Comparison of ENCODE assay signal across 1 cellular context in the genomic region with DNA sequence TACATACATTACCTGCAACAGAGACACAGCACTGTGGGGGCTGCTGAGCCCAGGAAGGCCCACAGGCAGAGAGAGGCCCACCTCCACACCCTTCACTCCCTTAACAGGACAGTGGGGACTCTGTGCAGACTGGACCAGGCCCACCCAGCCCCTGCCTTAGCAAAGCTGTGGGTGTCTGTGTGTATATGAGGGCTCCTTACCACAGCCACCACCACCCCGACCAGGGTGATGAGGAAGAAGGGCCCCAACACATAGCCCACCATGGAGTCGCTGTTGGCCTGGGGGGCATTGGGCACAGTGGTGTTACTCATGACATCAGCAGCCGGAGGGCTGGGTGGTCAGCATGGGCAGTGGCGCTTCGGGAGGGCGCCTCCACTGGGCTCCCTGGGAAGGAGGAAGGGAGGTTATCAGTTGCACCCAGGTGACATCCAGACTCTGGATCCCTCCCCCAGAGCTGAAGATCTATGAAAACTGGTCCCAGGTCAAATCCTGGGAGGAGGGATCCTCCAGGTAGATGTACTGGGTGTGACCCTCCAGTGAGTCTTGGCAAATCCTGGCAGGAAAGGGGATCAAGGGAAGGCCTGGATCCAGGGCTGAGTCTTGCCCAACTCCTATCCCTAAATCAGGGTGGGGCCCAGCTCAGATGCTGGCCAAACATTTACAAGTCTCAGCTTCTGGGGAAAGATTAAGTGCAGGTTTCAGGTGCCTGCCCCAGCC.
TF ChIP-seq lines count a peak whose summit lies in the region.

No MANE protein-coding gene starts in this region.

TF ChIP-seq in K562, 482 proteins besides CTCF, POLR2A, EP300 and RAD21 (continues in another document):
- TF ChIP-seq NFRKB (IDR thresholded peaks at IDR 0.05; ENCODE audit: low read depth) (no peak), RCOR1 (IDR thresholded peaks at IDR 0.05; ENCODE audit: borderline replicate concordance in 1 of 2, low read depth in 2 of 2, low read length in 2 of 2) (peak; percentile 1 to 70; a peak in 1 of 4 replicates), ZNF165 (CRISPR knock-in tag; IDR thresholded peaks at IDR 0.05; ENCODE audit: borderline replicate concordance) (no peak), ARID2 (IDR thresholded peaks at IDR 0.05) (no peak), HNRNPH1 (optimal IDR thresholded peaks at IDR 0.05; ENCODE audit: low read depth, low read length) (no peak), ZNF146 (CRISPR knock-in tag; IDR thresholded peaks at IDR 0.05; ENCODE audit: unreplicated experiment) (no peak), ZNF175 (CRISPR knock-in tag; IDR thresholded peaks at IDR 0.05; ENCODE audit: low read depth) (no peak), MTA3 (IDR thresholded peaks at IDR 0.05; ENCODE audit: borderline replicate concordance) (peak; percentile 16; the same call in 1 of the 2 replicates), SMAD3 (CRISPR knock-in tag; conservative IDR thresholded peaks at IDR 0.05) (no peak), CTBP1 (IDR thresholded peaks at IDR 0.05; ENCODE audit: borderline replicate concordance) (peak; percentile 75), RAD51 (IDR thresholded peaks at IDR 0.05; ENCODE audit: borderline replicate concordance, low read depth) (no peak), ZC3H11A (IDR thresholded peaks at IDR 0.05; ENCODE audit: low read depth, low read length) (no peak), RBM22 (IDR thresholded peaks at IDR 0.05; ENCODE audit: low read depth, low read length, poor library complexity, severe bottlenecking) (peak; percentile 60), CREM (IDR thresholded peaks at IDR 0.05; ENCODE audit: low read depth) (peak; percentile 33; the same call in 1 of the 2 replicates), ATF4 (CRISPR knock-in tag; IDR thresholded peaks at IDR 0.05) (0 out of 2 replicates have a peak, but pooled peaks have one; percentile 23), PRPF4 (IDR thresholded peaks at IDR 0.05; ENCODE audit: insufficient read depth, low read depth, low read length, poor library complexity, severe bottlenecking) (no peak), SMARCA4 (IDR thresholded peaks at IDR 0.05) (peak; percentile 55), SAFB2 (IDR thresholded peaks at IDR 0.05; ENCODE audit: borderline replicate concordance, low read depth, low read length, severe bottlenecking) (no peak), ZNF511 (CRISPR knock-in tag; IDR thresholded peaks at IDR 0.05) (no peak; the same call in 1 of the 2 replicates), SRSF7 (optimal IDR thresholded peaks at IDR 0.05; ENCODE audit: low read depth, low read length) (no peak), ARID1B (IDR thresholded peaks at IDR 0.05) (peak; percentile 79), CBX1 (IDR thresholded peaks at IDR 0.05; ENCODE audit: low read depth) (no peak), GABPB1 (CRISPR knock-in tag; IDR thresholded peaks at IDR 0.05) (0 out of 2 replicates have a peak, but pooled peaks have one; percentile 2), MED1 (CRISPR knock-in tag; IDR thresholded peaks at IDR 0.05; ENCODE audit: borderline replicate concordance) (no peak), SMARCE1 (IDR thresholded peaks at IDR 0.05) (peak; percentile 29; the same call in 1 of the 2 replicates), ZNF143 (CRISPR knock-in tag; IDR thresholded peaks at IDR 0.05) (0 out of 2 replicates have a peak, but pooled peaks have one; percentile 41), CEBPG (CRISPR knock-in tag; IDR thresholded peaks at IDR 0.05) (peak; percentile 56; the same call in 1 of the 2 replicates), CEBPG (tag; conservative IDR thresholded peaks at IDR 0.05 in 1 of 2, IDR thresholded peaks at IDR 0.05 in 1 of 2) (peak; percentile 39 to 54; a peak in 2 of 4 replicates), HDGF (IDR thresholded peaks at IDR 0.05) (0 out of 2 replicates have a peak, but pooled peaks have one; percentile 29), HDAC2 (IDR thresholded peaks at IDR 0.05) (0 out of 2 replicates have a peak, but pooled peaks have one; percentile 68), ZNF347 (CRISPR knock-in tag; IDR thresholded peaks at IDR 0.05; ENCODE audit: low read depth) (no peak), CEBPB (tag; IDR thresholded peaks at IDR 0.05) (peak; percentile 85), CHD2 (IDR thresholded peaks at IDR 0.05; ENCODE audit: low read depth, low read length) (peak; percentile 38; the same call in 1 of the 2 replicates), POLR2G (IDR thresholded peaks at IDR 0.05; ENCODE audit: low read depth, low read length) (peak; percentile 74), TAL1 (IDR thresholded peaks at IDR 0.05) (peak; percentile 51), ZNF583 (CRISPR knock-in tag; IDR thresholded peaks at IDR 0.05) (peak; percentile 55; the same call in 1 of the 2 replicates), MYBL2 (IDR thresholded peaks at IDR 0.05; ENCODE audit: low read depth) (no peak), MYBL2 (CRISPR knock-in tag; IDR thresholded peaks at IDR 0.05; ENCODE audit: borderline replicate concordance) (no peak), MYNN (IDR thresholded peaks at IDR 0.05) (0 out of 2 replicates have a peak, but pooled peaks have one; percentile 44), MYNN (CRISPR knock-in tag; IDR thresholded peaks at IDR 0.05) (no peak), SMAD4 (CRISPR knock-in tag; conservative IDR thresholded peaks at IDR 0.05) (peak; percentile 18; the same call in 1 of the 2 replicates), BMI1 (IDR thresholded peaks at IDR 0.05; ENCODE audit: low read length) (no peak), LEF1 (IDR thresholded peaks at IDR 0.05) (no peak), ZC3H4 (CRISPR knock-in tag; IDR thresholded peaks at IDR 0.05; ENCODE audit: borderline replicate concordance) (0 out of 2 replicates have a peak, but pooled peaks have one; percentile 15), ZBTB2 (IDR thresholded peaks at IDR 0.05) (peak; percentile 48), ETV5 (CRISPR knock-in tag; IDR thresholded peaks at IDR 0.05; ENCODE audit: low read depth) (0 out of 2 replicates have a peak, but pooled peaks have one; percentile 16), ZEB2 (IDR thresholded peaks at IDR 0.05) (peak; percentile 75), TEAD4 (IDR thresholded peaks at IDR 0.05; ENCODE audit: low read length) (no peak; the same call in 1 of the 2 replicates), TEAD4 (CRISPR knock-in tag; IDR thresholded peaks at IDR 0.05; ENCODE audit: borderline replicate concordance) (0 out of 2 replicates have a peak, but pooled peaks have one; percentile 17), KLF1 (tag; IDR thresholded peaks at IDR 0.05) (peak; percentile 86), IRF9 (tag; IDR thresholded peaks at IDR 0.05) (no peak), NR2C2 (CRISPR knock-in tag; IDR thresholded peaks at IDR 0.05) (no peak), NR2C2 (tag; IDR thresholded peaks at IDR 0.05) (no peak)
- TF ChIP-seq, protein P1, sequence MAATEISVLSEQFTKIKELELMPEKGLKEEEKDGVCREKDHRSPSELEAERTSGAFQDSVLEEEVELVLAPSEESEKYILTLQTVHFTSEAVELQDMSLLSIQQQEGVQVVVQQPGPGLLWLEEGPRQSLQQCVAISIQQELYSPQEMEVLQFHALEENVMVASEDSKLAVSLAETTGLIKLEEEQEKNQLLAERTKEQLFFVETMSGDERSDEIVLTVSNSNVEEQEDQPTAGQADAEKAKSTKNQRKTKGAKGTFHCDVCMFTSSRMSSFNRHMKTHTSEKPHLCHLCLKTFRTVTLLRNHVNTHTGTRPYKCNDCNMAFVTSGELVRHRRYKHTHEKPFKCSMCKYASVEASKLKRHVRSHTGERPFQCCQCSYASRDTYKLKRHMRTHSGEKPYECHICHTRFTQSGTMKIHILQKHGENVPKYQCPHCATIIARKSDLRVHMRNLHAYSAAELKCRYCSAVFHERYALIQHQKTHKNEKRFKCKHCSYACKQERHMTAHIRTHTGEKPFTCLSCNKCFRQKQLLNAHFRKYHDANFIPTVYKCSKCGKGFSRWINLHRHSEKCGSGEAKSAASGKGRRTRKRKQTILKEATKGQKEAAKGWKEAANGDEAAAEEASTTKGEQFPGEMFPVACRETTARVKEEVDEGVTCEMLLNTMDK (IDR thresholded peaks at IDR 0.05; ENCODE audit: borderline replicate concordance, insufficient read depth, low read depth, low read length, poor library complexity, severe bottlenecking), result peak; percentile 72
- TF ChIP-seq, protein P2, sequence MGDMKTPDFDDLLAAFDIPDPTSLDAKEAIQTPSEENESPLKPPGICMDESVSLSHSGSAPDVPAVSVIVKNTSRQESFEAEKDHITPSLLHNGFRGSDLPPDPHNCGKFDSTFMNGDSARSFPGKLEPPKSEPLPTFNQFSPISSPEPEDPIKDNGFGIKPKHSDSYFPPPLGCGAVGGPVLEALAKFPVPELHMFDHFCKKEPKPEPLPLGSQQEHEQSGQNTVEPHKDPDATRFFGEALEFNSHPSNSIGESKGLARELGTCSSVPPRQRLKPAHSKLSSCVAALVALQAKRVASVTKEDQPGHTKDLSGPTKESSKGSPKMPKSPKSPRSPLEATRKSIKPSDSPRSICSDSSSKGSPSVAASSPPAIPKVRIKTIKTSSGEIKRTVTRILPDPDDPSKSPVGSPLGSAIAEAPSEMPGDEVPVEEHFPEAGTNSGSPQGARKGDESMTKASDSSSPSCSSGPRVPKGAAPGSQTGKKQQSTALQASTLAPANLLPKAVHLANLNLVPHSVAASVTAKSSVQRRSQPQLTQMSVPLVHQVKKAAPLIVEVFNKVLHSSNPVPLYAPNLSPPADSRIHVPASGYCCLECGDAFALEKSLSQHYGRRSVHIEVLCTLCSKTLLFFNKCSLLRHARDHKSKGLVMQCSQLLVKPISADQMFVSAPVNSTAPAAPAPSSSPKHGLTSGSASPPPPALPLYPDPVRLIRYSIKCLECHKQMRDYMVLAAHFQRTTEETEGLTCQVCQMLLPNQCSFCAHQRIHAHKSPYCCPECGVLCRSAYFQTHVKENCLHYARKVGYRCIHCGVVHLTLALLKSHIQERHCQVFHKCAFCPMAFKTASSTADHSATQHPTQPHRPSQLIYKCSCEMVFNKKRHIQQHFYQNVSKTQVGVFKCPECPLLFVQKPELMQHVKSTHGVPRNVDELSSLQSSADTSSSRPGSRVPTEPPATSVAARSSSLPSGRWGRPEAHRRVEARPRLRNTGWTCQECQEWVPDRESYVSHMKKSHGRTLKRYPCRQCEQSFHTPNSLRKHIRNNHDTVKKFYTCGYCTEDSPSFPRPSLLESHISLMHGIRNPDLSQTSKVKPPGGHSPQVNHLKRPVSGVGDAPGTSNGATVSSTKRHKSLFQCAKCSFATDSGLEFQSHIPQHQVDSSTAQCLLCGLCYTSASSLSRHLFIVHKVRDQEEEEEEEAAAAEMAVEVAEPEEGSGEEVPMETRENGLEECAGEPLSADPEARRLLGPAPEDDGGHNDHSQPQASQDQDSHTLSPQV (IDR thresholded peaks at IDR 0.05), result peak; percentile 49
- TF ChIP-seq, protein P3, sequence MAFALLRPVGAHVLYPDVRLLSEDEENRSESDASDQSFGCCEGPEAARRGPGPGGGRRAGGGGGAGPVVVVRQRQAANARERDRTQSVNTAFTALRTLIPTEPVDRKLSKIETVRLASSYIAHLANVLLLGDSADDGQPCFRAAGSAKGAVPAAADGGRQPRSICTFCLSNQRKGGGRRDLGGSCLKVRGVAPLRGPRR (CRISPR knock-in tag; IDR thresholded peaks at IDR 0.05), result 0 out of 2 replicates have a peak, but pooled peaks have one; percentile 32
- TF ChIP-seq, protein P4, sequence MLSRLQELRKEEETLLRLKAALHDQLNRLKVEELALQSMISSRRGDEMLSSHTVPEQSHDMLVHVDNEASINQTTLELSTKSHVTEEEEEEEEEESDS (CRISPR knock-in tag; IDR thresholded peaks at IDR 0.05), result no peak
- TF ChIP-seq, protein P5, sequence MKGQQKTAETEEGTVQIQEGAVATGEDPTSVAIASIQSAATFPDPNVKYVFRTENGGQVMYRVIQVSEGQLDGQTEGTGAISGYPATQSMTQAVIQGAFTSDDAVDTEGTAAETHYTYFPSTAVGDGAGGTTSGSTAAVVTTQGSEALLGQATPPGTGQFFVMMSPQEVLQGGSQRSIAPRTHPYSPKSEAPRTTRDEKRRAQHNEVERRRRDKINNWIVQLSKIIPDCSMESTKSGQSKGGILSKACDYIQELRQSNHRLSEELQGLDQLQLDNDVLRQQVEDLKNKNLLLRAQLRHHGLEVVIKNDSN (CRISPR knock-in tag; IDR thresholded peaks at IDR 0.05), result 0 out of 2 replicates have a peak, but pooled peaks have one; percentile 19
